Comparison of ENCODE assay signal across 10 cellular contexts in genomic region chr17:44543213-44543904, GRCh38. TPM values are rescaled to one million over a fixed set of nuclear protein-coding genes. Genes with fewer than 3 reads are reported as not detected.
DNase-seq lines count a peak whose midpoint lies in the region; ATAC-seq and TF ChIP-seq lines count a peak whose summit lies in the region.
"Had no signal": no experiment of that assay in that cellular context is flagged by ENCODE, and none has a peak within 500 bp of the region (broad histone marks: within the 10 kb centered on the region; RNA-seq: fewer than 3 reads in every experiment).

No MANE protein-coding gene starts in this region.

- H3K9me3 ChIP-seq in upper lobe of right lung: no peaks in the 10 kb centered on the region
- H3K9me3 ChIP-seq in colonic mucosa: no peaks in the 10 kb centered on the region

- H3K27me3 ChIP-seq in upper lobe of right lung: no peaks in the 10 kb centered on the region
- no peaks in the 10 kb centered on the region for H3K27me3 ChIP-seq in colonic mucosa

- H3K27ac Mint-ChIP-seq in WTC11: peak overlapping the region; percentile 41
- H3K27ac Mint-ChIP-seq in activated T-helper 2 cell treated with anti-CD3 and anti-CD28 coated beads, Interferon-gamma antibody, Interleukin-2, Interleukin-4, amounts not matched to agents 10 μg/mL and 5 μg/mL and 100 μg/mL, durations not matched to agents 14 hours and 24 hours and 36 hours: no peak overlapping the region
- H3K27ac Mint-ChIP-seq: natural killer cell treated with Interleukin-12 subunit alpha and Interleukin-12 subunit beta and Interleukin-15 and Interleukin-18, amount 100 ng/mL, for 72 hours had no signal

- POLR2A ChIA-PET in WTC11 (lab: Charles Lee): interaction anchor here (0.6 to 4.7 kb wide), 4 partner anchors 13 to 1896 kb away, joined by 4 to 79 read pairs (median 6); partner anchors contain the start of gene FZD2

- peaks cover 8% of the 10 kb centered on the region for H3K4me1 ChIP-seq in upper lobe of right lung
- no peaks in the 10 kb centered on the region for H3K4me1 ChIP-seq in colonic mucosa

- no peak for TF ChIP-seq CTCF in WTC11 (IDR thresholded peaks at IDR 0.05)
- TF ChIP-seq CTCF in upper lobe of right lung (IDR thresholded peaks at IDR 0.05): no peak
- no peak for TF ChIP-seq CTCF in colonic mucosa (IDR thresholded peaks at IDR 0.05)

- intact Hi-C loops in upper lobe of right lung (cut with DNase I): loop anchor here (10.0 kb wide), 1 partner anchor 81 kb away; no protein-coding TSS in a partner anchor
- intact Hi-C loops in colonic mucosa (cut with DNase I): no loop called here
- intact Hi-C loops in activated T-helper 2 cell treated with anti-CD3 and anti-CD28 coated beads, Interferon-gamma antibody, Interleukin-2, Interleukin-4, amounts not matched to agents 10 μg/mL and 5 μg/mL and 100 μg/mL, durations not matched to agents 14 hours and 24 hours and 36 hours (cut with micrococcal nuclease): no loop called here

- peaks cover 93% of the 10 kb centered on the region for H3K4me1 Mint-ChIP-seq in WTC11
- H3K4me1 Mint-ChIP-seq in activated T-helper 2 cell treated with anti-CD3 and anti-CD28 coated beads, Interferon-gamma antibody, Interleukin-2, Interleukin-4, amounts not matched to agents 10 μg/mL and 5 μg/mL and 100 μg/mL, durations not matched to agents 14 hours and 24 hours and 36 hours (ENCODE audit: low read depth): peaks cover 4% of the 10 kb centered on the region

- no peak overlapping the region for H3K9ac ChIP-seq in colonic mucosa (ENCODE audit: low read depth in 2 of 2, low read length in 2 of 2)

- DNase-seq in HK-2 (ENCODE audit: unreplicated experiment) (peak; percentile 81), WTC11 (ENCODE audit: low spot score) (peak; percentile 85), iPS DF 19.7 (ENCODE audit: low read depth, low spot score) (peak; percentile 94), upper lobe of right lung (no peak), GF-D8 (lab: John Stamatoyannopoulos, UW) (no peak), colonic mucosa (no peak)
- no peak for DNase-seq in activated T-helper 2 cell treated with anti-CD3 and anti-CD28 coated beads, Interferon-gamma antibody, Interleukin-2, Interleukin-4, amounts not matched to agents 10 μg/mL and 5 μg/mL and 100 μg/mL, durations not matched to agents 14 hours and 24 hours and 36 hours (ENCODE audit: low spot score)
- DNase-seq: activated CD4-positive, alpha-beta T cell treated with anti-CD3 and anti-CD28 coated beads, Interleukin-2, amount 50 U/mL, for 4 hours; effector memory CD4-positive, alpha-beta T cell had no signal

- CTCF ChIA-PET in WTC11 (lab: Charles Lee): interaction anchor here (1.1 to 3.2 kb wide), 8 partner anchors 10 to 618 kb away, joined by 3 to 26 read pairs (median 6); partner anchors contain the start of genes FZD2 and HEXIM2

- peaks cover 4% of the 10 kb centered on the region; the same call in 1 of the 2 replicates for H3K36me3 Mint-ChIP-seq in WTC11
- H3K36me3 Mint-ChIP-seq in activated T-helper 2 cell treated with anti-CD3 and anti-CD28 coated beads, Interferon-gamma antibody, Interleukin-2, Interleukin-4, amounts not matched to agents 10 μg/mL and 5 μg/mL and 100 μg/mL, durations not matched to agents 14 hours and 24 hours and 36 hours (ENCODE audit: low read depth): no peaks in the 10 kb centered on the region
- H3K36me3 Mint-ChIP-seq: natural killer cell treated with Interleukin-12 subunit alpha and Interleukin-12 subunit beta and Interleukin-15 and Interleukin-18, amount 100 ng/mL, for 72 hours had no signal

- peak overlapping the region; percentile 60 for H3K4me3 Mint-ChIP-seq in WTC11
- no peak overlapping the region for H3K4me3 Mint-ChIP-seq in activated T-helper 2 cell treated with anti-CD3 and anti-CD28 coated beads, Interferon-gamma antibody, Interleukin-2, Interleukin-4, amounts not matched to agents 10 μg/mL and 5 μg/mL and 100 μg/mL, durations not matched to agents 14 hours and 24 hours and 36 hours (ENCODE audit: low read depth)
- H3K4me3 Mint-ChIP-seq: natural killer cell treated with Interleukin-12 subunit alpha and Interleukin-12 subunit beta and Interleukin-15 and Interleukin-18, amount 100 ng/mL, for 72 hours had no signal

- peak overlapping the region; percentile 24 for H3K27ac ChIP-seq in upper lobe of right lung
- no peak overlapping the region for H3K27ac ChIP-seq in colonic mucosa

- no peaks in the 10 kb centered on the region for H3K36me3 ChIP-seq in upper lobe of right lung
- no peaks in the 10 kb centered on the region for H3K36me3 ChIP-seq in colonic mucosa

- peaks cover 89% of the 10 kb centered on the region for H3K27me3 Mint-ChIP-seq in WTC11 (ENCODE audit: low read depth)
- peaks cover 9% of the 10 kb centered on the region for H3K27me3 Mint-ChIP-seq in activated T-helper 2 cell treated with anti-CD3 and anti-CD28 coated beads, Interferon-gamma antibody, Interleukin-2, Interleukin-4, amounts not matched to agents 10 μg/mL and 5 μg/mL and 100 μg/mL, durations not matched to agents 14 hours and 24 hours and 36 hours (ENCODE audit: low read depth)

- peak; percentile 68 for ATAC-seq in WTC11
- peak; percentile 81 for ATAC-seq in upper lobe of right lung
- ATAC-seq: natural killer cell treated with Interleukin-12 subunit alpha and Interleukin-12 subunit beta and Interleukin-15 and Interleukin-18, amount 100 ng/mL, for 72 hours had no signal

- no peak overlapping the region for H3K4me3 ChIP-seq in upper lobe of right lung
- H3K4me3 ChIP-seq in colonic mucosa: no peak overlapping the region

- no peaks in the 10 kb centered on the region for H3K9me3 Mint-ChIP-seq in WTC11
- no peaks in the 10 kb centered on the region for H3K9me3 Mint-ChIP-seq in activated T-helper 2 cell treated with anti-CD3 and anti-CD28 coated beads, Interferon-gamma antibody, Interleukin-2, Interleukin-4, amounts not matched to agents 10 μg/mL and 5 μg/mL and 100 μg/mL, durations not matched to agents 14 hours and 24 hours and 36 hours
- H3K9me3 Mint-ChIP-seq: natural killer cell treated with Interleukin-12 subunit alpha and Interleukin-12 subunit beta and Interleukin-15 and Interleukin-18, amount 100 ng/mL, for 72 hours had no signal

TF ChIP-seq in WTC11, 78 proteins besides CTCF, POLR2A, EP300 and RAD21 (continues in another document):
- TF ChIP-seq GRHL2 (CRISPR knock-in tag; IDR thresholded peaks at IDR 0.05; ENCODE audit: insufficient replicate concordance, severe bottlenecking): no peak
- TF ChIP-seq ZNF671 (CRISPR knock-in tag; IDR thresholded peaks at IDR 0.05): no peak
- TF ChIP-seq RORB (CRISPR knock-in tag; IDR thresholded peaks at IDR 0.05): no peak
- TF ChIP-seq CREM (CRISPR knock-in tag; IDR thresholded peaks at IDR 0.05): peak; percentile 53; the same call in 1 of the 2 replicates
- TF ChIP-seq HMGA2 (CRISPR knock-in tag; IDR thresholded peaks at IDR 0.05): no peak
- TF ChIP-seq, protein P1, sequence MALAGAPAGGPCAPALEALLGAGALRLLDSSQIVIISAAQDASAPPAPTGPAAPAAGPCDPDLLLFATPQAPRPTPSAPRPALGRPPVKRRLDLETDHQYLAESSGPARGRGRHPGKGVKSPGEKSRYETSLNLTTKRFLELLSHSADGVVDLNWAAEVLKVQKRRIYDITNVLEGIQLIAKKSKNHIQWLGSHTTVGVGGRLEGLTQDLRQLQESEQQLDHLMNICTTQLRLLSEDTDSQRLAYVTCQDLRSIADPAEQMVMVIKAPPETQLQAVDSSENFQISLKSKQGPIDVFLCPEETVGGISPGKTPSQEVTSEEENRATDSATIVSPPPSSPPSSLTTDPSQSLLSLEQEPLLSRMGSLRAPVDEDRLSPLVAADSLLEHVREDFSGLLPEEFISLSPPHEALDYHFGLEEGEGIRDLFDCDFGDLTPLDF (CRISPR knock-in tag; IDR thresholded peaks at IDR 0.05): no peak
- no peak for TF ChIP-seq ATF2 (CRISPR knock-in tag; IDR thresholded peaks at IDR 0.05; ENCODE audit: borderline replicate concordance, low read depth)

RNA-seq across cellular contexts. Expression of gene FZD2, which starts 13.9 kb away (rescaled TPM):
- total RNA-seq in WTC11 (2021): 37.6 to 42.8 TPM (median 38.5 TPM) in 3 replicates
- 8.7 TPM for total RNA-seq in upper lobe of right lung
- total RNA-seq in colonic mucosa: 1 to 10 TPM in 1 of 2 donors, under 1 TPM in 1; 0.67 to 2.0 TPM
- 0.53 and 0.57 TPM in 2 replicates for total RNA-seq in activated T-helper 2 cell treated with anti-CD3 and anti-CD28 coated beads, Interferon-gamma antibody, Interleukin-2, Interleukin-4, amounts not matched to agents 10 μg/mL and 5 μg/mL and 100 μg/mL, durations not matched to agents 14 hours and 24 hours and 36 hours

RNA-seq across cellular contexts. Expression of gene GPATCH8, which starts 40.2 kb away (rescaled TPM):
- total RNA-seq in WTC11 (2021) (51.9 to 52.4 TPM (median 51.9 TPM) in 3 replicates), upper lobe of right lung (40.7 TPM), colonic mucosa (10 to 100 TPM; 30.3 to 33.9 TPM)
- 44.7 and 49.6 TPM in 2 replicates for total RNA-seq in activated T-helper 2 cell treated with anti-CD3 and anti-CD28 coated beads, Interferon-gamma antibody, Interleukin-2, Interleukin-4, amounts not matched to agents 10 μg/mL and 5 μg/mL and 100 μg/mL, durations not matched to agents 14 hours and 24 hours and 36 hours

Comparison
In these comparisons a context has a peak if more than half of its experiments do, and no peak if none do; other contexts are left out.
1. DNase-seq: peak in HK-2 (single experiment), WTC11 (single experiment) and iPS DF 19.7 (single experiment); none in upper lobe of right lung (single experiment), GF-D8 (single experiment), colonic mucosa (single experiment) and activated T-helper 2 cell treated with anti-CD3 and anti-CD28 coated beads, Interferon-gamma antibody, Interleukin-2, Interleukin-4, amounts not matched to agents 10 μg/mL and 5 μg/mL and 100 μg/mL, durations not matched to agents 14 hours and 24 hours and 36 hours (single experiment).